In genomic region chr11:636511-637332, GRCh38 we compare ENCODE assay signal across 9 cellular contexts. TPM values are rescaled to one million over a fixed set of nuclear protein-coding genes. Genes with fewer than 3 reads are reported as not detected.
DNase-seq lines count a peak whose midpoint lies in the region; ATAC-seq, FAIRE-seq and TF ChIP-seq lines count a peak whose summit lies in the region.
"Had no signal": no experiment of that assay in that cellular context is flagged by ENCODE, and none has a peak within 500 bp of the region (broad histone marks: within the 10 kb centered on the region; RNA-seq: fewer than 3 reads in every experiment).

Gene DRD4, plus strand, starts transcription at chr11:637269. Its CDS starts 36 bp downstream, at chr11:637305.

- H2AFZ ChIP-seq in ACC112 (ENCODE audit: low read length, unreplicated experiment), result no peak within 1 kb of the TSS

- peaks cover 11 to 36% (median 22%) of the 10 kb centered on the region in 5 donors for H3K27me3 Mint-ChIP-seq in naive thymus-derived CD4-positive, alpha-beta T cell

- peak within 1 kb of the TSS in 1 of 9 donors; percentile 77 for H3K27ac Mint-ChIP-seq in naive thymus-derived CD4-positive, alpha-beta T cell

- WGBS in esophagus muscularis mucosa, result 29% methylated on average over 9 of the region's 100 CpGs

- TF ChIP-seq POLR2A in Peyer's patch (IDR thresholded peaks at IDR 0.05) (no peak), esophagus muscularis mucosa (IDR thresholded peaks at IDR 0.05; ENCODE audit: low read depth) (no peak)

- H3K4me3 Mint-ChIP-seq in naive thymus-derived CD4-positive, alpha-beta T cell, result peak within 1 kb of the TSS; percentile 30 to 81 (median 50)

- CTCF ChIA-PET in naive thymus-derived CD4-positive, alpha-beta T cell (lab: Charles Lee), result no interaction called here

- DNase-seq in Peyer's patch, result peak in 1 of 3 donors; percentile 56
- no peak for DNase-seq in esophagus muscularis mucosa (ENCODE audit: extremely low spot score)
- no peak for DNase-seq in naive thymus-derived CD4-positive, alpha-beta T cell
- no peak for DNase-seq in activated effector memory CD4-positive, alpha-beta T cell treated with anti-CD3 and anti-CD28 coated beads, Interleukin-2, amount 50 U/mL, for 16 hours
- DNase-seq in urothelium cell line (ENCODE audit: low spot score), result no peak
- no peak for DNase-seq in NCI-H1105 treated with DMSO at 0.1 percent for 48 hours (lab: John Stamatoyannopoulos, UW)
- DNase-seq: SIG-M5 had no signal

- peaks cover 0 to 2% (median 0%) of the 10 kb centered on the region in 5 donors for H3K36me3 Mint-ChIP-seq in naive thymus-derived CD4-positive, alpha-beta T cell

- TF ChIP-seq CTCF in Peyer's patch (IDR thresholded peaks at IDR 0.05) (no peak), esophagus muscularis mucosa (IDR thresholded peaks at IDR 0.05) (no peak)

- POLR2A ChIA-PET in naive thymus-derived CD4-positive, alpha-beta T cell (lab: Charles Lee), result no interaction called here

- H3K4me3 ChIP-seq in ACC112 (ENCODE audit: low read depth, low read length), result 0 out of 2 replicates have a peak within 1 kb of the TSS, but pooled peaks have one; percentile 21
- peak within 1 kb of the TSS in 3 of 4 donors; percentile 31 to 46 (median 35) for H3K4me3 ChIP-seq in Peyer's patch
- H3K4me3 ChIP-seq in esophagus muscularis mucosa, result peak within 1 kb of the TSS; percentile 41 to 55 (median 42)
- H3K4me3 ChIP-seq in naive thymus-derived CD4-positive, alpha-beta T cell (ENCODE audit: low read length), result no peak within 1 kb of the TSS

- ATAC-seq in naive thymus-derived CD4-positive, alpha-beta T cell, result no peak
- ATAC-seq in HG03457 (IDR thresholded peaks at IDR 0.05; ENCODE audit: unreplicated experiment), result no peak

- H3K36me3 ChIP-seq in ACC112 (ENCODE audit: insufficient read depth, low read length), result no peaks in the 10 kb centered on the region
- no peaks in the 10 kb centered on the region for H3K36me3 ChIP-seq in Peyer's patch
- H3K36me3 ChIP-seq in esophagus muscularis mucosa, result peaks cover 0 to 20% (median 7%) of the 10 kb centered on the region in 4 donors
- H3K36me3 ChIP-seq in naive thymus-derived CD4-positive, alpha-beta T cell (ENCODE audit: control insufficient read depth in 2 of 3, insufficient read depth in 3 of 3, low read length in 3 of 3), result no peaks in the 10 kb centered on the region

- H3K4me1 Mint-ChIP-seq in naive thymus-derived CD4-positive, alpha-beta T cell, result peaks cover 7 to 18% (median 13%) of the 10 kb centered on the region in 7 donors

- H3K27me3 ChIP-seq in ACC112 (ENCODE audit: insufficient read depth, low read length) (peaks cover 7% of the 10 kb centered on the region; the same call in 1 of the 2 replicates), Peyer's patch (peaks cover 0 to 10% of the 10 kb centered on the region in 2 donors), esophagus muscularis mucosa (peaks cover 0 to 44% (median 3%) of the 10 kb centered on the region in 4 donors)
- peaks cover 6 to 16% of the 10 kb centered on the region in 2 donors for H3K27me3 ChIP-seq in naive thymus-derived CD4-positive, alpha-beta T cell (ENCODE audit: control insufficient read depth in 2 of 2, insufficient read depth in 2 of 2, low read length in 2 of 2)

- H3K9me3 ChIP-seq in Peyer's patch (no peaks in the 10 kb centered on the region), esophagus muscularis mucosa (no peaks in the 10 kb centered on the region)
- H3K9me3 ChIP-seq in naive thymus-derived CD4-positive, alpha-beta T cell (ENCODE audit: control insufficient read depth in 2 of 3, low read length in 3 of 3), result no peaks in the 10 kb centered on the region

- intact Hi-C loops in esophagus muscularis mucosa (cut with DNase I), result no loop called here
- intact Hi-C loops in naive thymus-derived CD4-positive, alpha-beta T cell (cut with micrococcal nuclease), result no loop called here

- H3K79me2 ChIP-seq in ACC112 (ENCODE audit: control insufficient read depth, insufficient read depth, low read length, unreplicated experiment), result no peaks in the 10 kb centered on the region

- TF ChIP-seq EP300 in esophagus muscularis mucosa (IDR thresholded peaks at IDR 0.05), result no peak

- no peaks in the 10 kb centered on the region for H3K9me3 Mint-ChIP-seq in naive thymus-derived CD4-positive, alpha-beta T cell

- H3K27ac ChIP-seq in ACC112 (ENCODE audit: low read depth, low read length) (no peak within 1 kb of the TSS), Peyer's patch (no peak within 1 kb of the TSS), esophagus muscularis mucosa (replicated peaks in 1 of 4) (no peak within 1 kb of the TSS)
- no peak within 1 kb of the TSS for H3K27ac ChIP-seq in naive thymus-derived CD4-positive, alpha-beta T cell (ENCODE audit: low read depth, low read length)

- H3K4me1 ChIP-seq in ACC112 (ENCODE audit: control insufficient read depth, insufficient read depth, low read length, unreplicated experiment) (peaks cover 8% of the 10 kb centered on the region), Peyer's patch (peaks cover 0 to 20% (median 11%) of the 10 kb centered on the region in 4 donors), esophagus muscularis mucosa (peaks cover 25 to 43% (median 37%) of the 10 kb centered on the region in 4 donors)
- no peaks in the 10 kb centered on the region for H3K4me1 ChIP-seq in naive thymus-derived CD4-positive, alpha-beta T cell (ENCODE audit: control insufficient read depth in 2 of 2, insufficient read depth in 2 of 2, low read length in 2 of 2)

- FAIRE-seq in urothelium cell line (lab: Jason Lieb, UNC), result no peak

RNA-seq across cellular contexts. Expression of gene DRD4, which starts in this region (rescaled TPM):
- total RNA-seq in Peyer's patch (1 to 10 TPM in 2 of 4 donors, not detected in 2; 1.6 to 3.0 TPM), esophagus muscularis mucosa (1 to 10 TPM in 1 of 4 donors, under 1 TPM in 2, not detected in 1; 0.26 to 1.1 (median 0.42) TPM)
- 1 to 10 TPM in 2 of 5 experiments, under 1 TPM in 3; 0.27 to 1.9 (median 0.75) TPM for total RNA-seq in naive thymus-derived CD4-positive, alpha-beta T cell
- polyA plus RNA-seq in naive thymus-derived CD4-positive, alpha-beta T cell, result not detected
